20 cellular contexts compared by ENCODE assay signal in the genomic region with DNA sequence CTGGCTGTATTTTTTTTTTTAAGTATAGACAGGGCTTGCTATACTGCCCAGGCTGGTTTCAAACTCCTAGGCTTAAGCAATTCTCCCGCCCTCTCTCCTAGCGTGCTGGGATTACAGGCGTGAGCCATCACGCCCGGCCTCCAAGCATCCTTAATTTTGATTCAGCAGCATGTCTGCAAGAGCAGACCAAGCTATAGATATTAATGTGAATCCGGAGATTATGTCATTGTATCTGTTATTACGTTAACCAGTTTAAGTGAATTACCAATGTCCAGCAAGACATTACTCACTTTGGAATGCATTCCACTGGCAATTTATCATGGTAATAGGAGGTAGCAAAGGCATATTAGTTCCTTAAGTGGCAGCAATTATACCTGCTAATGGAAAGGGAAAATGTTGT.
"Had no signal": no experiment of that assay in that cellular context is flagged by ENCODE, and none has a peak within 500 bp of the region (broad histone marks: within the 10 kb centered on the region; RNA-seq: fewer than 3 reads in every experiment).

No MANE protein-coding gene starts in this region.

- FAIRE-seq: keratinocyte had no signal

- H3K9me3 ChIP-seq: esophagus muscularis mucosa, gastrocnemius medialis, pancreas had no signal

- ATAC-seq: gastrocnemius medialis; left cardiac atrium; left ventricle myocardium superior; natural killer cell treated with Interleukin-12 subunit alpha and Interleukin-12 subunit beta and Interleukin-15 and Interleukin-18, amount 100 ng/mL, for 72 hours; pancreas; right cardiac atrium had no signal

- DNase-seq: cortex of kidney; dorsolateral prefrontal cortex; effector CD8-positive, alpha-beta T cell; gastrocnemius medialis; glutamatergic neuron; left cardiac atrium; left ventricle myocardium superior; mesenchymal stem cell; midbrain; nucleus accumbens; pancreas; right cardiac atrium; small intestine; stimulated activated CD4-positive, alpha-beta T cell treated with anti-CD3 and anti-CD28 coated beads, Interleukin-2, amount 100 ng/mL, for 48 hours; stimulated activated naive CD4-positive, alpha-beta T cell treated with Interleukin-2 at 50 U/mL for 16 hours had no signal

- H3K27ac ChIP-seq: dorsolateral prefrontal cortex, esophagus muscularis mucosa, gastrocnemius medialis, neural progenitor cell, pancreas had no signal

- H3K36me3 ChIP-seq: esophagus muscularis mucosa, gastrocnemius medialis, neural progenitor cell, pancreas had no signal

- H3K4me1 ChIP-seq: gastrocnemius medialis, neural progenitor cell had no signal

- H3K4me3 ChIP-seq: dorsolateral prefrontal cortex, esophagus muscularis mucosa, gastrocnemius medialis, lung, neural progenitor cell, pancreas had no signal

- H3K27me3 ChIP-seq: dorsolateral prefrontal cortex, esophagus muscularis mucosa, gastrocnemius medialis, pancreas had no signal
